In the genomic region with DNA sequence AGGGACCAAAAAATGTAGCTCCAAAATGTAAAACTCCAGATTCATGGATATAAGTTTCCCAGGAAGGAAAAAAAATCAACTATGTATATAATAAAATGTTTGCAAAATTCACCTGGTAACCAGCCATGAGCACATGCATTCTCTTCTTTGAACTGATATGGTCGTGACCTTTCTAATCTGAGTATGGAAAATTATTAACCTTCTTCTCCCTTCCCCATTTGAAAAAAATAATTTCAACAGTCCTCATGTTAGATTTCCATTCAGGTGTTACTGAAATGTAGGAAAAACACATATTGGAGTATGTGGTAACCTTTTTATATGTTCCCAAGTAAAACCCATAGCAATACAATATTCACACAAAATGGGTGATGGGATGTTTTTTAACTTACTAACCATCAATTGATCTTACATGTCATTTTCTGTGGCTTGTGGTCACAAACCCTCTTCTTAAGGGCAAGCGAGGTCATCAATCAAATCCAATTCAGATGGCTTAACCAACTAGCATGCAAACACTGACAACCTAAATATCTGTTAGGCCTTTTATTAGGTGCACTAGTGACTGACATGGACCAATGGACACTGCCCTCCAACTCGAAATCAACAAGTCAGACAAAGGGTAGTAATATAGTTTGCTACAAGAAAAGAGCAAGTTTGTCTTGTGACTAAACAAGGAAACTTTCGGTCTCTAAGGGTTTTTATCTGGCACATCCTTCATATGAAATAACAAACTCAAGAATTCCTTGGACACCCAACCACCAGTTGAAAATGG, we compare ENCODE assay signal across 11 cellular contexts.
DNase-seq lines count a peak whose midpoint lies in the region; ATAC-seq and TF ChIP-seq lines count a peak whose summit lies in the region.
"Had no signal": no experiment of that assay in that cellular context is flagged by ENCODE, and none has a peak within 500 bp of the region (broad histone marks: within the 10 kb centered on the region; RNA-seq: fewer than 3 reads in every experiment).

No MANE protein-coding gene starts in this region.

- no peaks in the 10 kb centered on the region for H3K36me3 ChIP-seq in skeletal muscle satellite cell (ENCODE audit: insufficient read depth, low read length)
- H3K36me3 ChIP-seq in neuronal stem cell (replicated peaks in 1 of 2; ENCODE audit: control insufficient read depth in 2 of 2, insufficient read depth in 2 of 2, low read length in 2 of 2), result no peaks in the 10 kb centered on the region

- H2AK5ac ChIP-seq in neuronal stem cell (ENCODE audit: low read depth, low read length), result no peak overlapping the region

- TF ChIP-seq CTCF in endothelial cell (IDR thresholded peaks at IDR 0.05; ENCODE audit: unreplicated experiment), result no peak

- no peak overlapping the region for H2BK12ac ChIP-seq in neuronal stem cell (ENCODE audit: low read length)

- H3K4me3 Mint-ChIP-seq in activated CD4-positive, alpha-beta T cell treated with anti-CD3 and anti-CD28 coated beads, Interleukin-2, amount 10 ng/mL, durations not matched to agents 24 days and 14 days, result peak overlapping the region; percentile 51
- H3K4me3 Mint-ChIP-seq in endothelial cell (ENCODE audit: unreplicated experiment), result no peak overlapping the region

- H3K9me3 Mint-ChIP-seq in activated CD4-positive, alpha-beta T cell treated with anti-CD3 and anti-CD28 coated beads, Interleukin-2, amount 10 ng/mL, durations not matched to agents 24 days and 14 days, result peaks cover 4% of the 10 kb centered on the region
- no peaks in the 10 kb centered on the region for H3K9me3 Mint-ChIP-seq in endothelial cell (ENCODE audit: unreplicated experiment)

- no peaks in the 10 kb centered on the region for H3K9me3 ChIP-seq in skeletal muscle satellite cell (replicated peaks; ENCODE audit: low read length)
- no peaks in the 10 kb centered on the region for H3K9me3 ChIP-seq in neuronal stem cell (replicated peaks in 1 of 2; ENCODE audit: control insufficient read depth in 2 of 2, insufficient read depth in 1 of 2, low read depth in 1 of 2, low read length in 2 of 2)

- intact Hi-C loops in activated CD4-positive, alpha-beta T cell treated with anti-CD3 and anti-CD28 coated beads, Interleukin-2, amount 10 ng/mL, durations not matched to agents 24 days and 14 days (cut with micrococcal nuclease), result no loop called here

- H3K14ac ChIP-seq in neuronal stem cell (ENCODE audit: low read length), result no peak overlapping the region

- H3K4me1 ChIP-seq in skeletal muscle satellite cell (ENCODE audit: control insufficient read depth, insufficient read depth, low read length), result peaks cover 40% of the 10 kb centered on the region
- no peaks in the 10 kb centered on the region for H3K4me1 ChIP-seq in neuronal stem cell (ENCODE audit: control insufficient read depth in 2 of 2, insufficient read depth in 1 of 2, low read depth in 1 of 2, low read length in 2 of 2)

- H2AFZ ChIP-seq in neuronal stem cell (ENCODE audit: low read length), result no peak overlapping the region

- no peak overlapping the region for H3K9ac ChIP-seq in skeletal muscle satellite cell (ENCODE audit: low read depth, low read length)
- no peak overlapping the region for H3K9ac ChIP-seq in neuronal stem cell (ENCODE audit: low read depth, low read length, poor library complexity)

- H3K4me2 ChIP-seq in skeletal muscle satellite cell (ENCODE audit: low read length) (peak overlapping the region; percentile 51), neuronal stem cell (ENCODE audit: insufficient read depth, low read length, poor library complexity, severe bottlenecking) (no peak overlapping the region)

- ATAC-seq in HG03460 (IDR thresholded peaks at IDR 0.05; ENCODE audit: unreplicated experiment) (peak; percentile 35), GM21515 (IDR thresholded peaks at IDR 0.05; ENCODE audit: unreplicated experiment) (no peak)
- ATAC-seq: K562 had no signal

- H3K4me1 Mint-ChIP-seq in activated CD4-positive, alpha-beta T cell treated with anti-CD3 and anti-CD28 coated beads, Interleukin-2, amount 10 ng/mL, durations not matched to agents 24 days and 14 days, result peaks cover 52% of the 10 kb centered on the region
- peaks cover 9% of the 10 kb centered on the region for H3K4me1 Mint-ChIP-seq in endothelial cell (ENCODE audit: unreplicated experiment)

- peak overlapping the region; percentile 87 for H3K27ac Mint-ChIP-seq in activated CD4-positive, alpha-beta T cell treated with anti-CD3 and anti-CD28 coated beads, Interleukin-2, amount 10 ng/mL, durations not matched to agents 24 days and 14 days
- H3K27ac Mint-ChIP-seq in endothelial cell (ENCODE audit: unreplicated experiment), result no peak overlapping the region

- no peak overlapping the region for H3K18ac ChIP-seq in neuronal stem cell (ENCODE audit: low read length)

- no peak overlapping the region for H2BK5ac ChIP-seq in neuronal stem cell (ENCODE audit: low read length)

- peaks cover 2% of the 10 kb centered on the region for H3K79me1 ChIP-seq in neuronal stem cell (ENCODE audit: low read depth, low read length)

- H4K91ac ChIP-seq in neuronal stem cell (ENCODE audit: low read depth, low read length, poor library complexity), result no peak overlapping the region

- no peak overlapping the region for H3K27ac ChIP-seq in neuronal stem cell (replicated peaks; ENCODE audit: low read length)

- no peak overlapping the region for H3K23ac ChIP-seq in neuronal stem cell (ENCODE audit: low read depth, low read length, poor library complexity)

- H3K4me3 ChIP-seq in skeletal muscle satellite cell (ENCODE audit: low read length) (no peak overlapping the region), neuronal stem cell (ENCODE audit: low read length in 2 of 2) (no peak overlapping the region)
- H3K4me3 ChIP-seq: K562 had no signal

- peaks cover 39% of the 10 kb centered on the region for H3K36me3 Mint-ChIP-seq in activated CD4-positive, alpha-beta T cell treated with anti-CD3 and anti-CD28 coated beads, Interleukin-2, amount 10 ng/mL, durations not matched to agents 24 days and 14 days (ENCODE audit: low read depth)
- H3K36me3 Mint-ChIP-seq in endothelial cell (ENCODE audit: low read depth, unreplicated experiment), result no peaks in the 10 kb centered on the region

- DNase-seq in activated CD4-positive, alpha-beta T cell treated with anti-CD3 and anti-CD28 coated beads, Interleukin-2, amount 10 ng/mL, durations not matched to agents 24 days and 14 days, result peak; percentile 68
- no peak for DNase-seq in activated CD4-positive, alpha-beta T cell treated with anti-CD3 and anti-CD28 coated beads for 1 hour
- DNase-seq in astrocyte of the hippocampus (ENCODE audit: low read depth, low spot score) (peak; percentile 52), endothelial cell (ENCODE audit: low spot score) (no peak), neuronal stem cell (ENCODE audit: low spot score) (no peak)
- DNase-seq: NCI-H510A treated with DMSO at 0.1 percent for 48 hours; stimulated activated CD4-positive, alpha-beta T cell treated with anti-CD3 and anti-CD28 coated beads, Interleukin-4, amount 100 ng/mL, for 4 hours had no signal

- H2BK120ac ChIP-seq in neuronal stem cell (ENCODE audit: low read depth, low read length), result no peak overlapping the region

- H3K27me3 Mint-ChIP-seq in activated CD4-positive, alpha-beta T cell treated with anti-CD3 and anti-CD28 coated beads, Interleukin-2, amount 10 ng/mL, durations not matched to agents 24 days and 14 days, result no peaks in the 10 kb centered on the region
- H3K27me3 Mint-ChIP-seq in endothelial cell (ENCODE audit: unreplicated experiment), result no peaks in the 10 kb centered on the region

- WGBS in neuronal stem cell (ENCODE audit: extremely low coverage in 2 of 2, insufficient read length in 2 of 2, insufficient replicate concordance in 1 of 2), 2 donors, result no CpG with 5 or more reads among the region's 4 CpGs

- no peak overlapping the region for H3K4ac ChIP-seq in neuronal stem cell (ENCODE audit: low read length)

- no peak overlapping the region for H4K8ac ChIP-seq in neuronal stem cell (ENCODE audit: low read depth, low read length)

- no peak overlapping the region for H2BK15ac ChIP-seq in neuronal stem cell (ENCODE audit: low read length)

- no peaks in the 10 kb centered on the region for H3K27me3 ChIP-seq in skeletal muscle satellite cell (ENCODE audit: control insufficient read depth, insufficient read depth, low read length)
- H3K27me3 ChIP-seq in neuronal stem cell (ENCODE audit: control insufficient read depth in 3 of 3, insufficient read depth in 3 of 3, low read depth in 1 of 3, low read length in 3 of 3), result no peaks in the 10 kb centered on the region

Comparison
In these comparisons a context has a peak if more than half of its experiments do, and no peak if none do; other contexts are left out.
1. DNase-seq: peak in activated CD4-positive, alpha-beta T cell treated with anti-CD3 and anti-CD28 coated beads, Interleukin-2, amount 10 ng/mL, durations not matched to agents 24 days and 14 days (single experiment) and astrocyte of the hippocampus (single experiment); none in activated CD4-positive, alpha-beta T cell treated with anti-CD3 and anti-CD28 coated beads for 1 hour (single experiment), endothelial cell (single experiment) and neuronal stem cell (single experiment).